ENCODE assay signal across 8 cellular contexts in the genomic region with DNA sequence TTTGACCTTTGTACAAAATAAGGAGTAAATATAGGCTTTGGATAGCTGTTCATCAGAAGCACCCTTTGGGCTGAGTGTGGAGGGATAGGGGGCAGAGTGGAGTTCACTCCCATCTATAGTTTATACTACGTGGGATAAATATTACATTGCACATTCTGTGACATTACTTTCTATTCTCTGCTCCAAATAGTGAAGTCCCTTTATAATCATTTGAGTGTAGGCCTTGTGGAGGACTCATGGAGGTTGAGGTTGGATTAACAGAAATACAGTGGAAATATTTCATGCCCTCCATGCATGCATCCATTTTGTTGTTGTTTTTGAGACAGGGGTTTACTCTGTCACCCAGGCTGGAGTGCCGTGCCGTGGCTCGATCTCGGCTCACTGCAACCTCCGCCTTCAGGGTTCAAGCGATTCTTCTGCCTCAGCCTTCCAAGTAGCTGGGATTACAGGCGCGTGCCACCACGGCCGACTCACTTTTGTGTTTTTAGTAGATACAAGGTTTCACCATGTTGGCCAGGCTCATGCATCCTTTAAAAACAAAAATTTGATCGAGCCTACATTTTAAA. TPM values are rescaled to one million over a fixed set of nuclear protein-coding genes. Genes with fewer than 3 reads are reported as not detected.
DNase-seq lines count a peak whose midpoint lies in the region; ATAC-seq, FAIRE-seq and TF ChIP-seq lines count a peak whose summit lies in the region.

No MANE protein-coding gene starts in this region.

- TF ChIP-seq CTCF in D721Med (IDR thresholded peaks at IDR 0.05; ENCODE audit: insufficient read depth, missing control alignments) (peak; percentile 22), Loucy (conservative IDR thresholded peaks at IDR 0.05; ENCODE audit: low read length) (peak; percentile 61), brain microvascular endothelial cell (IDR thresholded peaks at IDR 0.05; ENCODE audit: low read depth, low read length, missing control alignments) (peak; percentile 47), left lung (IDR thresholded peaks at IDR 0.05) (no peak), thoracic aorta (IDR thresholded peaks at IDR 0.05) (no peak)

- peak overlapping the region; percentile 83 for H3K9ac ChIP-seq in Loucy (ENCODE audit: low read depth, low read length, poor library complexity, severe bottlenecking)

- H2AFZ ChIP-seq in Loucy (ENCODE audit: low read length): peak overlapping the region; percentile 75; the same call in 1 of the 2 replicates

- ATAC-seq in left lung (peak; percentile 7), thoracic aorta (ENCODE audit: insufficient number of reproducible peaks, low FRiP score, low read depth) (no peak), GM19467 (IDR thresholded peaks at IDR 0.05; ENCODE audit: unreplicated experiment) (no peak), HG03159 (IDR thresholded peaks at IDR 0.05; ENCODE audit: unreplicated experiment) (no peak)

- H3K4me1 ChIP-seq in Loucy (ENCODE audit: insufficient read depth, low read length, poor library complexity, severe bottlenecking) (peaks cover 50% of the 10 kb centered on the region), left lung (peaks cover 23 to 61% of the 10 kb centered on the region in 2 donors), thoracic aorta (ENCODE audit: control insufficient read depth in 1 of 2, low read depth in 2 of 2) (peaks cover 9 to 47% of the 10 kb centered on the region in 2 donors)

- FAIRE-seq in D721Med (lab: Jason Lieb, UNC): no peak

- DNase-seq in D721Med (ENCODE audit: insufficient read length, low spot score) (no peak), brain microvascular endothelial cell (no peak), left lung (no peak), thoracic aorta (ENCODE audit: low spot score) (no peak), T1000 (lab: John Stamatoyannopoulos, UW) (no peak)

- intact Hi-C loops in left lung (cut with DNase I): no loop called here

- peak overlapping the region; percentile 78 for H3K4me2 ChIP-seq in Loucy (ENCODE audit: low read depth, low read length, poor library complexity, severe bottlenecking)

- H3K9me2 ChIP-seq in Loucy (replicated peaks; ENCODE audit: low read depth, low read length): no peaks in the 10 kb centered on the region

- no peaks in the 10 kb centered on the region for H3K36me3 ChIP-seq in Loucy (ENCODE audit: insufficient read depth, low read length)
- H3K36me3 ChIP-seq in brain microvascular endothelial cell (replicated peaks): no peaks in the 10 kb centered on the region
- H3K36me3 ChIP-seq in left lung: no peaks in the 10 kb centered on the region
- H3K36me3 ChIP-seq in thoracic aorta: no peaks in the 10 kb centered on the region

- H4K20me1 ChIP-seq in Loucy (ENCODE audit: insufficient read depth, low read length, poor library complexity, severe bottlenecking): peaks cover 30% of the 10 kb centered on the region

- in situ Hi-C loops in brain microvascular endothelial cell (cut with HindIII; ENCODE audit: low pct_ligation_motif_present, low sequenced_read_pairs): no loop called here

- H3K9me3 ChIP-seq in Loucy (ENCODE audit: insufficient read depth, low read depth, low read length) (no peaks in the 10 kb centered on the region), left lung (no peaks in the 10 kb centered on the region), thoracic aorta (no peaks in the 10 kb centered on the region)

- no peaks in the 10 kb centered on the region for H3K27me3 ChIP-seq in Loucy (ENCODE audit: insufficient read depth, low read length, poor library complexity, severe bottlenecking)
- no peaks in the 10 kb centered on the region for H3K27me3 ChIP-seq in brain microvascular endothelial cell (replicated peaks)
- H3K27me3 ChIP-seq in left lung: no peaks in the 10 kb centered on the region
- H3K27me3 ChIP-seq in thoracic aorta (replicated peaks; ENCODE audit: insufficient read depth): no peaks in the 10 kb centered on the region

- H3K79me2 ChIP-seq in Loucy (ENCODE audit: insufficient read depth, low read length): peaks cover 69% of the 10 kb centered on the region

- peak overlapping the region; percentile 81 for H3K4me3 ChIP-seq in Loucy (ENCODE audit: low read length, poor library complexity, severe bottlenecking)
- H3K4me3 ChIP-seq in brain microvascular endothelial cell (ENCODE audit: low read depth, low read length): peak overlapping the region; percentile 92
- H3K4me3 ChIP-seq in left lung: peak overlapping the region; percentile 72 to 95
- H3K4me3 ChIP-seq in thoracic aorta: peak overlapping the region; percentile 85

- H3F3A ChIP-seq in Loucy (ENCODE audit: low read depth): no peaks in the 10 kb centered on the region

- H3K27ac ChIP-seq in brain microvascular endothelial cell (no peak overlapping the region), left lung (peak overlapping the region; percentile 89 to 90), thoracic aorta (peak overlapping the region; percentile 82 to 86)

RNA-seq across cellular contexts. Expression of gene CHPT1, which starts 1.4 kb away (rescaled TPM):
- 10 to 100 TPM; 46.6 to 69.0 TPM for total RNA-seq in left lung
- 10 to 100 TPM; 47.6 to 64.2 TPM for total RNA-seq in thoracic aorta

RNA-seq across cellular contexts. Expression of gene SYCP3, which starts 40.4 kb away (rescaled TPM):
- total RNA-seq in left lung (under 1 TPM; 0.23 to 0.76 TPM), thoracic aorta (not detected)

Comparison
In these comparisons a context has a peak if more than half of its experiments do, and no peak if none do; other contexts are left out.
1. CTCF ChIP-seq: peak in D721Med (single experiment), Loucy (single experiment) and brain microvascular endothelial cell (single experiment); none in left lung (0 of 2) and thoracic aorta (single experiment).
2. Peak in every context shown above with its lines, with median percentiles within 50 percentile points of each other: H3K4me3 ChIP-seq.